Comparison of ENCODE assay signal across 25 cellular contexts in the genomic region with DNA sequence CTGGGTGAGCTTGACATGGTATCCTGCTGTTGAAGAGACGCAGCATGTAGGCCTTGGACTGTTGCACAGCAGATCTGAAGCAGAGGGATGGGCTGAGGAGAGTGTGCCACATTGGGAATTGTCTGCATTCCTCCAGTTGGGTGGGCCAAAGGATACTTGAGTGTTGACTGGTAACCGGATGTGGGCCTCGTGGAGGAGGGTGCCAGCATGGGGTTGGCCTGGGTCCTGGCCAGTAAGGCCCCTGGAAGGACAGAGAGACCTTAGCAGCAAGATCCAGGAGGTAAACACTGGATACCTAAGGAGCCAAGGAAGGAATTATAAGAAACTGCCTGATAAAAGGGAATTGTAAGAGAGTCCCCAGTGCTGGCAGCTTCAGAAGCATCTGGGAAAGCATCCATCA.
DNase-seq lines count a peak whose midpoint lies in the region; ATAC-seq and TF ChIP-seq lines count a peak whose summit lies in the region.
"Had no signal": no experiment of that assay in that cellular context is flagged by ENCODE, and none has a peak within 500 bp of the region (broad histone marks: within the 10 kb centered on the region; RNA-seq: fewer than 3 reads in every experiment).

No MANE protein-coding gene starts in this region.

- no peak overlapping the region for H3K9ac ChIP-seq in MM.1S (ENCODE audit: low read length)
- H3K9ac ChIP-seq: BLaER1 had no signal

- no peaks in the 10 kb centered on the region for H3K9me2 ChIP-seq in MM.1S (replicated peaks; ENCODE audit: insufficient read depth, low read length)

- TF ChIP-seq CTCF in fibroblast of pulmonary artery (IDR thresholded peaks at IDR 0.05; ENCODE audit: low read length, missing control alignments) (no peak), MM.1S (IDR thresholded peaks at IDR 0.05; ENCODE audit: low read length) (no peak)

- peak; percentile 2 for DNase-seq in A172 (ENCODE audit: low spot score)
- peak; percentile 4 for DNase-seq in HCEC 1CT
- DNase-seq in SJSA1 (ENCODE audit: low read depth in 1 of 2, low spot score in 2 of 2), result peak; percentile 86 to 92
- DNase-seq in fibroblast of pulmonary artery (ENCODE audit: low read depth), result peak; percentile 25
- DNase-seq in activated naive CD4-positive, alpha-beta T cell treated with anti-CD3 and anti-CD28 coated beads, Interleukin-2, amount 50 U/mL, for 72 hours (ENCODE audit: low spot score in 2 of 2), result no peak
- no peak for DNase-seq in MM.1S
- no peak for DNase-seq in stimulated activated effector memory CD8-positive, alpha-beta T cell treated with anti-CD3 and anti-CD28 coated beads, Interleukin-12 subunit alpha, Interleukin-12 subunit beta, amount 100 ng/mL, for 72 hours (ENCODE audit: low spot score in 2 of 2)
- DNase-seq: 8988T; activated naive CD4-positive, alpha-beta T cell treated with Interleukin-2 at 50 U/mL for 16 hours; activated T-cell treated with anti-CD3 and anti-CD28 coated beads, Interleukin-2, amount 50 U/mL, for 48 hours; Caco-2; DND-41; erythroblast; naive B cell; NCI-H1694; retina; spleen; stimulated activated CD4-positive, alpha-beta T cell treated with anti-CD3 and anti-CD28 coated beads, Interleukin-4, amount 100 ng/mL, for 24 hours; stimulated activated naive CD8-positive, alpha-beta T cell treated with anti-CD3 and anti-CD28 coated beads, Interleukin-15, amount 100 ng/mL, for 72 hours; transverse colon had no signal

- no peaks in the 10 kb centered on the region for H3K79me2 ChIP-seq in MM.1S (ENCODE audit: low read length)

- H3K4me3 Mint-ChIP-seq in stimulated activated effector memory CD8-positive, alpha-beta T cell treated with anti-CD3 and anti-CD28 coated beads, Interleukin-12 subunit alpha, Interleukin-12 subunit beta, amount 100 ng/mL, for 72 hours, result no peak overlapping the region
- H3K4me3 Mint-ChIP-seq: memory B cell; stimulated activated naive CD8-positive, alpha-beta T cell treated with anti-CD3 and anti-CD28 coated beads, Interleukin-15, amount 100 ng/mL, for 72 hours had no signal

- peaks cover 7 to 11% of the 10 kb centered on the region in 2 donors for H3K36me3 Mint-ChIP-seq in activated naive CD4-positive, alpha-beta T cell treated with anti-CD3 and anti-CD28 coated beads, Interleukin-2, amount 50 U/mL, for 72 hours
- H3K36me3 Mint-ChIP-seq in stimulated activated effector memory CD8-positive, alpha-beta T cell treated with anti-CD3 and anti-CD28 coated beads, Interleukin-12 subunit alpha, Interleukin-12 subunit beta, amount 100 ng/mL, for 72 hours, result peaks cover 20% of the 10 kb centered on the region

- H3K27ac ChIP-seq in SJSA1, result peak overlapping the region; percentile 93
- no peak overlapping the region for H3K27ac ChIP-seq in MM.1S (ENCODE audit: low read length)
- H3K27ac ChIP-seq: BLaER1, HL-60, spleen, transverse colon had no signal

- peaks cover 0 to 5% of the 10 kb centered on the region in 2 donors for H3K9me3 Mint-ChIP-seq in activated naive CD4-positive, alpha-beta T cell treated with anti-CD3 and anti-CD28 coated beads, Interleukin-2, amount 50 U/mL, for 72 hours
- H3K9me3 Mint-ChIP-seq in stimulated activated effector memory CD8-positive, alpha-beta T cell treated with anti-CD3 and anti-CD28 coated beads, Interleukin-12 subunit alpha, Interleukin-12 subunit beta, amount 100 ng/mL, for 72 hours, result no peaks in the 10 kb centered on the region

- H3K9me3 ChIP-seq in SJSA1 (replicated peaks), result no peaks in the 10 kb centered on the region
- no peaks in the 10 kb centered on the region for H3K9me3 ChIP-seq in MM.1S (replicated peaks; ENCODE audit: insufficient read depth, low read length)
- H3K9me3 ChIP-seq: BLaER1, Caco-2, spleen, transverse colon had no signal

- no peak overlapping the region for H3K4me3 ChIP-seq in SJSA1
- no peak overlapping the region for H3K4me3 ChIP-seq in fibroblast of pulmonary artery (replicated peaks; ENCODE audit: low read depth, low read length)
- H3K4me3 ChIP-seq in MM.1S (ENCODE audit: low read length), result no peak overlapping the region
- H3K4me3 ChIP-seq: BLaER1, spleen, transverse colon had no signal

- no peaks in the 10 kb centered on the region for H3F3A ChIP-seq in MM.1S (ENCODE audit: insufficient read depth, low read length)

- no peak overlapping the region for H2AFZ ChIP-seq in MM.1S (ENCODE audit: low read length)

- no peak overlapping the region for H3K27ac Mint-ChIP-seq in activated naive CD4-positive, alpha-beta T cell treated with anti-CD3 and anti-CD28 coated beads, Interleukin-2, amount 50 U/mL, for 72 hours
- H3K27ac Mint-ChIP-seq in stimulated activated effector memory CD8-positive, alpha-beta T cell treated with anti-CD3 and anti-CD28 coated beads, Interleukin-12 subunit alpha, Interleukin-12 subunit beta, amount 100 ng/mL, for 72 hours, result no peak overlapping the region
- H3K27ac Mint-ChIP-seq: memory B cell; stimulated activated naive CD8-positive, alpha-beta T cell treated with anti-CD3 and anti-CD28 coated beads, Interleukin-15, amount 100 ng/mL, for 72 hours had no signal

- ATAC-seq in GM21515 (IDR thresholded peaks at IDR 0.05; ENCODE audit: unreplicated experiment), result no peak
- no peak for ATAC-seq in activated naive CD4-positive, alpha-beta T cell treated with anti-CD3 and anti-CD28 coated beads, Interleukin-2, amount 50 U/mL, for 72 hours
- no peak for ATAC-seq in stimulated activated effector memory CD8-positive, alpha-beta T cell treated with anti-CD3 and anti-CD28 coated beads, Interleukin-12 subunit alpha, Interleukin-12 subunit beta, amount 100 ng/mL, for 72 hours
- ATAC-seq: Right ventricle myocardium inferior; stimulated activated naive CD8-positive, alpha-beta T cell treated with anti-CD3 and anti-CD28 coated beads, Interleukin-15, amount 100 ng/mL, for 72 hours had no signal

- H3K36me3 ChIP-seq in SJSA1 (no peaks in the 10 kb centered on the region), MM.1S (replicated peaks; ENCODE audit: insufficient read depth, low read length) (no peaks in the 10 kb centered on the region)

- H3K4me2 ChIP-seq in MM.1S (ENCODE audit: low read depth, low read length), result no peak overlapping the region
- H3K4me2 ChIP-seq: BLaER1 had no signal

- H3K4me1 ChIP-seq in SJSA1 (replicated peaks), result peaks cover 32% of the 10 kb centered on the region
- H3K4me1 ChIP-seq in MM.1S (ENCODE audit: low read length), result no peaks in the 10 kb centered on the region

- peaks cover 7% of the 10 kb centered on the region for H3K4me1 Mint-ChIP-seq in stimulated activated effector memory CD8-positive, alpha-beta T cell treated with anti-CD3 and anti-CD28 coated beads, Interleukin-12 subunit alpha, Interleukin-12 subunit beta, amount 100 ng/mL, for 72 hours

- H3K27me3 ChIP-seq in SJSA1 (replicated peaks), result no peaks in the 10 kb centered on the region
- H3K27me3 ChIP-seq in MM.1S (replicated peaks; ENCODE audit: insufficient read depth, low read length), result no peaks in the 10 kb centered on the region
- H3K27me3 ChIP-seq: BLaER1, spleen, transverse colon had no signal

- H4K20me1 ChIP-seq in MM.1S (ENCODE audit: insufficient read depth, low read length), result no peaks in the 10 kb centered on the region
- H4K20me1 ChIP-seq: BLaER1 had no signal

Comparison
In these comparisons a context has a peak if more than half of its experiments do, and no peak if none do; other contexts are left out.
1. DNase-seq: peak in A172 (single experiment), HCEC 1CT (single experiment), SJSA1 (2 of 2) and fibroblast of pulmonary artery (single experiment); none in activated naive CD4-positive, alpha-beta T cell treated with anti-CD3 and anti-CD28 coated beads, Interleukin-2, amount 50 U/mL, for 72 hours (0 of 2), MM.1S (single experiment) and stimulated activated effector memory CD8-positive, alpha-beta T cell treated with anti-CD3 and anti-CD28 coated beads, Interleukin-12 subunit alpha, Interleukin-12 subunit beta, amount 100 ng/mL, for 72 hours (0 of 2).